In the genomic region with DNA sequence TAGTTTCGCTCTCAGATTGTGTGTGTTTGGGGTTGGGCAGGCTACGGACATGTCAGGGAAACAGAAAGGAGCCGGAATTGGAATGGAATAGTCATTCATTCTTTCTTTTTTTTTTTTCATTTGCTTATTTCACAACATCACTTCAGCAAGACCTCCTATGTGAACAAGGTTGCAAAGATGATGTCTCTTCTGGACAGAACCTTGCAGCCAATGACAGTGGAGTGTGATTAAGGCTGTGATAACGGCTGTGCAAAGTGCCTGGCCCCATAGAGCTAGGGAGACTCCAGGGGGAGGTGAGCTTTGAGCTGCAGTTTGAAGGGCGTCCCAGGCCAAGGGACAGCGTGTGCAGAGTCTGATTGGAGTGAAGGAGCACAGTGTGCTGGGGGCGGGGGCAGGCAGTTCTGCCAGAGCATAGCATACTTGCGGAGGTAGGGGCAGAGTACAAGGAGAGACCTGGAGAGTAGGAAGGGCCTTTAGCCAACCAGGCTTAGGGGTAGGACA, we compare ENCODE assay signal across 1 cellular context.
TF ChIP-seq lines count a peak whose summit lies in the region.

No MANE protein-coding gene starts in this region.

TF ChIP-seq in HepG2, 621 proteins besides CTCF, POLR2A, EP300 and RAD21 (continued from another document and continues in another):
- TF ChIP-seq, protein P1, sequence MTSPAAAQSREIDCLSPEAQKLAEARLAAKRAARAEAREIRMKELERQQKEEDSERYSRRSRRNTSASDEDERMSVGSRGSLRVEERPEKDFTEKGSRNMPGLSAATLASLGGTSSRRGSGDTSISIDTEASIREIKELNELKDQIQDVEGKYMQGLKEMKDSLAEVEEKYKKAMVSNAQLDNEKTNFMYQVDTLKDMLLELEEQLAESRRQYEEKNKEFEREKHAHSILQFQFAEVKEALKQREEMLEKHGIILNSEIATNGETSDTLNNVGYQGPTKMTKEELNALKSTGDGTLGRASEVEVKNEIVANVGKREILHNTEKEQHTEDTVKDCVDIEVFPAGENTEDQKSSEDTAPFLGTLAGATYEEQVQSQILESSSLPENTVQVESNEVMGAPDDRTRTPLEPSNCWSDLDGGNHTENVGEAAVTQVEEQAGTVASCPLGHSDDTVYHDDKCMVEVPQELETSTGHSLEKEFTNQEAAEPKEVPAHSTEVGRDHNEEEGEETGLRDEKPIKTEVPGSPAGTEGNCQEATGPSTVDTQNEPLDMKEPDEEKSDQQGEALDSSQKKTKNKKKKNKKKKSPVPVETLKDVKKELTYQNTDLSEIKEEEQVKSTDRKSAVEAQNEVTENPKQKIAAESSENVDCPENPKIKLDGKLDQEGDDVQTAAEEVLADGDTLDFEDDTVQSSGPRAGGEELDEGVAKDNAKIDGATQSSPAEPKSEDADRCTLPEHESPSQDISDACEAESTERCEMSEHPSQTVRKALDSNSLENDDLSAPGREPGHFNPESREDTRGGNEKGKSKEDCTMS (CRISPR knock-in tag; conservative IDR thresholded peaks at IDR 0.05): no peak
- TF ChIP-seq KAT8 (CRISPR knock-in tag; IDR thresholded peaks at IDR 0.05) (peak; percentile 41; the same call in 1 of the 2 replicates), STAG1 (CRISPR knock-in tag; IDR thresholded peaks at IDR 0.05) (no peak), ZNF12 (CRISPR knock-in tag; IDR thresholded peaks at IDR 0.05) (no peak), HCFC1 (IDR thresholded peaks at IDR 0.05; ENCODE audit: low read depth, low read length) (no peak), ZIK1 (CRISPR knock-in tag; IDR thresholded peaks at IDR 0.05; ENCODE audit: borderline replicate concordance, low read depth) (no peak), SMYD3 (CRISPR knock-in tag; IDR thresholded peaks at IDR 0.05) (0 out of 2 replicates have a peak, but pooled peaks have one; percentile 33), ISL2 (CRISPR knock-in tag; IDR thresholded peaks at IDR 0.05) (peak; percentile 56; the same call in 1 of the 2 replicates), ZNF652 (CRISPR knock-in tag; IDR thresholded peaks at IDR 0.05; ENCODE audit: borderline replicate concordance, low read depth) (no peak), TOE1 (CRISPR knock-in tag; IDR thresholded peaks at IDR 0.05) (peak; percentile 36; the same call in 1 of the 2 replicates), IKZF4 (CRISPR knock-in tag; IDR thresholded peaks at IDR 0.05; ENCODE audit: borderline replicate concordance, low read depth, not compliant biosample characterization) (no peak), ZNF10 (CRISPR knock-in tag; IDR thresholded peaks at IDR 0.05; ENCODE audit: borderline replicate concordance, low read depth) (no peak), RFX5 (IDR thresholded peaks at IDR 0.05; ENCODE audit: low read depth, low read length) (0 out of 2 replicates have a peak, but pooled peaks have one; percentile 17), ZNF569 (CRISPR knock-in tag; IDR thresholded peaks at IDR 0.05; ENCODE audit: borderline replicate concordance) (no peak), AGO2 (optimal IDR thresholded peaks at IDR 0.05; ENCODE audit: low read depth, low read length) (no peak), ZNF207 (IDR thresholded peaks at IDR 0.05; ENCODE audit: borderline replicate concordance) (no peak), ZNF616 (CRISPR knock-in tag; IDR thresholded peaks at IDR 0.05; ENCODE audit: low read depth) (no peak), RFXAP (CRISPR knock-in tag; IDR thresholded peaks at IDR 0.05; ENCODE audit: borderline replicate concordance) (peak; percentile 95), ZNF674 (CRISPR knock-in tag; IDR thresholded peaks at IDR 0.05; ENCODE audit: low read depth) (no peak), ZSCAN20 (CRISPR knock-in tag; IDR thresholded peaks at IDR 0.05; ENCODE audit: borderline replicate concordance) (no peak), ZNF761 (CRISPR knock-in tag; conservative IDR thresholded peaks at IDR 0.05) (no peak), RBM22 (optimal IDR thresholded peaks at IDR 0.05; ENCODE audit: low read length) (no peak), ZSCAN22 (CRISPR knock-in tag; IDR thresholded peaks at IDR 0.05) (no peak), PITX1 (CRISPR knock-in tag; IDR thresholded peaks at IDR 0.05) (no peak; the same call in 1 of the 2 replicates), DPF2 (CRISPR knock-in tag; IDR thresholded peaks at IDR 0.05; ENCODE audit: borderline replicate concordance, low read depth) (no peak), KMT2B (CRISPR knock-in tag; IDR thresholded peaks at IDR 0.05) (peak; percentile 19; the same call in 1 of the 2 replicates), SCMH1 (CRISPR knock-in tag; IDR thresholded peaks at IDR 0.05; ENCODE audit: borderline replicate concordance) (no peak), ZSCAN31 (CRISPR knock-in tag; IDR thresholded peaks at IDR 0.05; ENCODE audit: low read depth) (no peak), SAP130 (CRISPR knock-in tag; IDR thresholded peaks at IDR 0.05; ENCODE audit: low read depth) (peak; percentile 77), SRY (CRISPR knock-in tag; IDR thresholded peaks at IDR 0.05) (no peak), ATAD3A (CRISPR knock-in tag; IDR thresholded peaks at IDR 0.05) (no peak), SNAPC2 (CRISPR knock-in tag; IDR thresholded peaks at IDR 0.05) (no peak), ZNF382 (CRISPR knock-in tag; IDR thresholded peaks at IDR 0.05; ENCODE audit: borderline replicate concordance) (no peak), NFE2L2 (IDR thresholded peaks at IDR 0.05; ENCODE audit: low read length) (no peak), TARDBP (CRISPR knock-in tag; IDR thresholded peaks at IDR 0.05) (peak; percentile 88), ASH2L (IDR thresholded peaks at IDR 0.05; ENCODE audit: insufficient read length, low read depth, low read length) (peak; percentile 43), ZNF274 (CRISPR knock-in tag; IDR thresholded peaks at IDR 0.05) (peak; percentile 73; the same call in 1 of the 2 replicates), MEF2D (CRISPR knock-in tag; IDR thresholded peaks at IDR 0.05) (peak; percentile 82; the same call in 1 of the 2 replicates), ZNF660 (CRISPR knock-in tag; IDR thresholded peaks at IDR 0.05; ENCODE audit: borderline replicate concordance, low read depth) (no peak), BRD4 (CRISPR knock-in tag; IDR thresholded peaks at IDR 0.05) (no peak), EEA1 (CRISPR knock-in tag; IDR thresholded peaks at IDR 0.05; ENCODE audit: borderline replicate concordance) (no peak), ZNF101 (CRISPR knock-in tag; IDR thresholded peaks at IDR 0.05; ENCODE audit: borderline replicate concordance, low read depth) (no peak), FOXP1 (IDR thresholded peaks at IDR 0.05) (no peak), FOXP1 (CRISPR knock-in tag; IDR thresholded peaks at IDR 0.05) (no peak), RFXANK (CRISPR knock-in tag; IDR thresholded peaks at IDR 0.05) (no peak), SNAI1 (CRISPR knock-in tag; IDR thresholded peaks at IDR 0.05; ENCODE audit: borderline replicate concordance) (no peak)
- TF ChIP-seq, protein P2, sequence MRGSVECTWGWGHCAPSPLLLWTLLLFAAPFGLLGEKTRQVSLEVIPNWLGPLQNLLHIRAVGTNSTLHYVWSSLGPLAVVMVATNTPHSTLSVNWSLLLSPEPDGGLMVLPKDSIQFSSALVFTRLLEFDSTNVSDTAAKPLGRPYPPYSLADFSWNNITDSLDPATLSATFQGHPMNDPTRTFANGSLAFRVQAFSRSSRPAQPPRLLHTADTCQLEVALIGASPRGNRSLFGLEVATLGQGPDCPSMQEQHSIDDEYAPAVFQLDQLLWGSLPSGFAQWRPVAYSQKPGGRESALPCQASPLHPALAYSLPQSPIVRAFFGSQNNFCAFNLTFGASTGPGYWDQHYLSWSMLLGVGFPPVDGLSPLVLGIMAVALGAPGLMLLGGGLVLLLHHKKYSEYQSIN (CRISPR knock-in tag; IDR thresholded peaks at IDR 0.05; ENCODE audit: borderline replicate concordance): no peak
- TF ChIP-seq, protein P3, sequence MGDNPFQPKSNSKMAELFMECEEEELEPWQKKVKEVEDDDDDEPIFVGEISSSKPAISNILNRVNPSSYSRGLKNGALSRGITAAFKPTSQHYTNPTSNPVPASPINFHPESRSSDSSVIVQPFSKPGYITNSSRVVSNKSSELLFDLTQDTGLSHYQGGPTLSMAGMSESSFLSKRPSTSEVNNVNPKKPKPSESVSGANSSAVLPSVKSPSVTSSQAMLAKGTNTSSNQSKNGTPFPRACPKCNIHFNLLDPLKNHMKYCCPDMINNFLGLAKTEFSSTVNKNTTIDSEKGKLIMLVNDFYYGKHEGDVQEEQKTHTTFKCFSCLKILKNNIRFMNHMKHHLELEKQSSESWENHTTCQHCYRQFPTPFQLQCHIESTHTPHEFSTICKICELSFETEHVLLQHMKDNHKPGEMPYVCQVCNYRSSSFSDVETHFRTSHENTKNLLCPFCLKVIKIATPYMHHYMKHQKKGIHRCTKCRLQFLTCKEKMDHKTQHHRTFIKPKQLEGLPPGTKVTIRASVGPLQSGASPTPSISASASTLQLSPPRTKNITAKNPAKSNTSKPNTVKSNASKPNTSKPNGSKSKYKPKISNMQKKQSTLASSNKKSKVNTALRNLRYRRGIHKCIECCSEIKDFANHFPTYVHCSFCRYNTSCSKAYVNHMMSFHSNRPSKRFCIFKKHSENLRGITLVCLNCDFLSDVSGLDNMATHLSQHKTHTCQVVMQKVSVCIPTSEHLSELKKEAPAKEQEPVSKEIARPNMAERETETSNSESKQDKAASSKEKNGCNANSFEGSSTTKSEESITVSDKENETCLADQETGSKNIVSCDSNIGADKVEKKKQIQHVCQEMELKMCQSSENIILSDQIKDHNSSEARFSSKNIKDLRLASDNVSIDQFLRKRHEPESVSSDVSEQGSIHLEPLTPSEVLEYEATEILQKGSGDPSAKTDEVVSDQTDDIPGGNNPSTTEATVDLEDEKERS (CRISPR knock-in tag; IDR thresholded peaks at IDR 0.05): peak; percentile 77; the same call in 1 of the 2 replicates
- TF ChIP-seq, protein P4, sequence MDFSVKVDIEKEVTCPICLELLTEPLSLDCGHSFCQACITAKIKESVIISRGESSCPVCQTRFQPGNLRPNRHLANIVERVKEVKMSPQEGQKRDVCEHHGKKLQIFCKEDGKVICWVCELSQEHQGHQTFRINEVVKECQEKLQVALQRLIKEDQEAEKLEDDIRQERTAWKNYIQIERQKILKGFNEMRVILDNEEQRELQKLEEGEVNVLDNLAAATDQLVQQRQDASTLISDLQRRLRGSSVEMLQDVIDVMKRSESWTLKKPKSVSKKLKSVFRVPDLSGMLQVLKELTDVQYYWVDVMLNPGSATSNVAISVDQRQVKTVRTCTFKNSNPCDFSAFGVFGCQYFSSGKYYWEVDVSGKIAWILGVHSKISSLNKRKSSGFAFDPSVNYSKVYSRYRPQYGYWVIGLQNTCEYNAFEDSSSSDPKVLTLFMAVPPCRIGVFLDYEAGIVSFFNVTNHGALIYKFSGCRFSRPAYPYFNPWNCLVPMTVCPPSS (IDR thresholded peaks at IDR 0.05): no peak
- TF ChIP-seq, protein P5, sequence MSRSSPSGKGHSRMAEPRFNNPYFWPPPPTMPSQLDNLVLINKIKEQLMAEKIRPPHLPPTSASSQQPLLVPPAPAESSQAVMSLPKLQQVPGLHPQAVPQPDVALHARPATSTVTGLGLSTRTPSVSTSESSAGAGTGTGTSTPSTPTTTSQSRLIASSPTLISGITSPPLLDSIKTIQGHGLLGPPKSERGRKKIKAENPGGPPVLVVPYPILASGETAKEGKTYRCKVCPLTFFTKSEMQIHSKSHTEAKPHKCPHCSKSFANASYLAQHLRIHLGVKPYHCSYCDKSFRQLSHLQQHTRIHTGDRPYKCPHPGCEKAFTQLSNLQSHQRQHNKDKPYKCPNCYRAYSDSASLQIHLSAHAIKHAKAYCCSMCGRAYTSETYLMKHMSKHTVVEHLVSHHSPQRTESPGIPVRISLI (CRISPR knock-in tag; IDR thresholded peaks at IDR 0.05; ENCODE audit: borderline replicate concordance): peak; percentile 97
- TF ChIP-seq, protein P6, sequence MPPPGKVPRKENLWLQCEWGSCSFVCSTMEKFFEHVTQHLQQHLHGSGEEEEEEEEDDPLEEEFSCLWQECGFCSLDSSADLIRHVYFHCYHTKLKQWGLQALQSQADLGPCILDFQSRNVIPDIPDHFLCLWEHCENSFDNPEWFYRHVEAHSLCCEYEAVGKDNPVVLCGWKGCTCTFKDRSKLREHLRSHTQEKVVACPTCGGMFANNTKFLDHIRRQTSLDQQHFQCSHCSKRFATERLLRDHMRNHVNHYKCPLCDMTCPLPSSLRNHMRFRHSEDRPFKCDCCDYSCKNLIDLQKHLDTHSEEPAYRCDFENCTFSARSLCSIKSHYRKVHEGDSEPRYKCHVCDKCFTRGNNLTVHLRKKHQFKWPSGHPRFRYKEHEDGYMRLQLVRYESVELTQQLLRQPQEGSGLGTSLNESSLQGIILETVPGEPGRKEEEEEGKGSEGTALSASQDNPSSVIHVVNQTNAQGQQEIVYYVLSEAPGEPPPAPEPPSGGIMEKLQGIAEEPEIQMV (CRISPR knock-in tag; IDR thresholded peaks at IDR 0.05; ENCODE audit: low read depth): no peak
- TF ChIP-seq, protein P7, sequence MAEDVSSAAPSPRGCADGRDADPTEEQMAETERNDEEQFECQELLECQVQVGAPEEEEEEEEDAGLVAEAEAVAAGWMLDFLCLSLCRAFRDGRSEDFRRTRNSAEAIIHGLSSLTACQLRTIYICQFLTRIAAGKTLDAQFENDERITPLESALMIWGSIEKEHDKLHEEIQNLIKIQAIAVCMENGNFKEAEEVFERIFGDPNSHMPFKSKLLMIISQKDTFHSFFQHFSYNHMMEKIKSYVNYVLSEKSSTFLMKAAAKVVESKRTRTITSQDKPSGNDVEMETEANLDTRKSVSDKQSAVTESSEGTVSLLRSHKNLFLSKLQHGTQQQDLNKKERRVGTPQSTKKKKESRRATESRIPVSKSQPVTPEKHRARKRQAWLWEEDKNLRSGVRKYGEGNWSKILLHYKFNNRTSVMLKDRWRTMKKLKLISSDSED (CRISPR knock-in tag; IDR thresholded peaks at IDR 0.05): no peak
- TF ChIP-seq, protein P8, sequence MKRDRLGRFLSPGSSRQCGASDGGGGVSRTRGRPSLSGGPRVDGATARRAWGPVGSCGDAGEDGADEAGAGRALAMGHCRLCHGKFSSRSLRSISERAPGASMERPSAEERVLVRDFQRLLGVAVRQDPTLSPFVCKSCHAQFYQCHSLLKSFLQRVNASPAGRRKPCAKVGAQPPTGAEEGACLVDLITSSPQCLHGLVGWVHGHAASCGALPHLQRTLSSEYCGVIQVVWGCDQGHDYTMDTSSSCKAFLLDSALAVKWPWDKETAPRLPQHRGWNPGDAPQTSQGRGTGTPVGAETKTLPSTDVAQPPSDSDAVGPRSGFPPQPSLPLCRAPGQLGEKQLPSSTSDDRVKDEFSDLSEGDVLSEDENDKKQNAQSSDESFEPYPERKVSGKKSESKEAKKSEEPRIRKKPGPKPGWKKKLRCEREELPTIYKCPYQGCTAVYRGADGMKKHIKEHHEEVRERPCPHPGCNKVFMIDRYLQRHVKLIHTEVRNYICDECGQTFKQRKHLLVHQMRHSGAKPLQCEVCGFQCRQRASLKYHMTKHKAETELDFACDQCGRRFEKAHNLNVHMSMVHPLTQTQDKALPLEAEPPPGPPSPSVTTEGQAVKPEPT (CRISPR knock-in tag; IDR thresholded peaks at IDR 0.05; ENCODE audit: low read depth): no peak
